In genomic region chr1:78501203-78501602, GRCh38 we compare ENCODE assay signal across 28 cellular contexts. TPM values are rescaled to one million over a fixed set of nuclear protein-coding genes. Genes with fewer than 3 reads are reported as not detected.
"Had no signal": no experiment of that assay in that cellular context is flagged by ENCODE, and none has a peak within 500 bp of the region (broad histone marks: within the 10 kb centered on the region; RNA-seq: fewer than 3 reads in every experiment).

No MANE protein-coding gene starts in this region.

- DNase-seq: kidney glomerular epithelial cell; left cardiac atrium; left lung; lower lobe of right lung; mammary epithelial cell; mesenchymal stem cell; naive thymus-derived CD8-positive, alpha-beta T cell; nucleus accumbens; pancreas; posterior cingulate gyrus; retina; right cardiac atrium; sigmoid colon; small intestine; stimulated activated CD4-positive, alpha-beta T cell treated with anti-CD3 and anti-CD28 coated beads, Interleukin-1b, Interleukin-23, amount 100 ng/mL, for 48 hours; stimulated activated CD4-positive, alpha-beta T cell treated with anti-CD3 and anti-CD28 coated beads, Interleukin-2, amount 100 ng/mL, for 48 hours; stimulated activated CD4-positive, alpha-beta T cell treated with anti-CD3 and anti-CD28 coated beads, Interleukin-4, amount 100 ng/mL, for 4 hours; stimulated activated CD8-positive, alpha-beta memory T cell treated with anti-CD3 and anti-CD28 coated beads, Interleukin-4, amount 100 ng/mL, for 48 hours; stimulated activated naive CD4-positive, alpha-beta T cell treated with Interleukin-2 at 50 U/mL for 16 hours; stimulated activated naive CD8-positive, alpha-beta T cell treated with anti-CD3 and anti-CD28 coated beads, Interleukin-15, amount 100 ng/mL, for 72 hours; substantia nigra; testis; thyroid gland; transverse colon; upper lobe of left lung had no signal

- ATAC-seq: left cardiac atrium; left lung; lower lobe of right lung; naive thymus-derived CD8-positive, alpha-beta T cell; pancreas; right cardiac atrium; stimulated activated memory B cell treated with anti-CD40 and anti-IgM and Interleukin-4, amounts not matched to agents 10 μg/mL and 1 μg/mL and 100 μg/mL, for 72 hours; stimulated activated naive CD8-positive, alpha-beta T cell treated with anti-CD3 and anti-CD28 coated beads, Interleukin-15, amount 100 ng/mL, for 72 hours had no signal

- H3K4me3 ChIP-seq: left lung, lower lobe of right lung, pancreas, prostate gland, sigmoid colon, testis, thyroid gland, transverse colon, upper lobe of left lung, vagina had no signal

- H3K4me1 ChIP-seq: left lung, lower lobe of right lung, prostate gland, sigmoid colon, testis, thyroid gland, transverse colon, upper lobe of left lung, vagina had no signal

- H3K9me3 ChIP-seq: left lung, lower lobe of right lung, pancreas, prostate gland, sigmoid colon, testis, thyroid gland, transverse colon, upper lobe of left lung, vagina had no signal

- H3K27ac ChIP-seq: left lung, lower lobe of right lung, pancreas, prostate gland, sigmoid colon, testis, thyroid gland, transverse colon, upper lobe of left lung had no signal

- H3K27me3 ChIP-seq: left lung, pancreas, sigmoid colon, testis, thyroid gland, transverse colon, upper lobe of left lung, vagina had no signal

- H3K36me3 ChIP-seq: left lung, lower lobe of right lung, pancreas, prostate gland, sigmoid colon, thyroid gland, transverse colon, upper lobe of left lung, vagina had no signal

RNA-seq across cellular contexts. Expression of gene PTGFR, which starts 10.4 kb away (rescaled TPM):
- total RNA-seq: naive thymus-derived CD8-positive, alpha-beta T cell had no signal
